In the genomic region with DNA sequence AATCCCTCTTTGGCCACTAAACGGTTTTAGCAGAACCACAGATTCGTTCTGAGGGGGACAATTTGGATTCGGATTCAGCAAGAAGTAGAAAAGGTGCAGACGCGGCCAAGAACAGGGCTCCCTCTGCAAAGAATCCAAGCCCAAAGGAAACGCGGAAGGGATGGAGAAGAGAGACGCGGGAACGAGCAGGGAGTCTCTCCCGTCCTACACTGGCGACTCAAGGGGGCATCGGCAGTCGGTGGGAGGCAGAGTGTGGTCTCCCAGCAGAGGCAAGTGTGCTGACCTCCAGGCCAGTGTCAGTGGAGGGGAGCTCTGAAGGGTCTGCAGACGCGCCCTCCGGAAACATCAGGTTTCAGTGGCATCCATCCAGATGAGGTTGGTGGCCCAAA, we compare ENCODE assay signal across 11 cellular contexts. TPM values are rescaled to one million over a fixed set of nuclear protein-coding genes. Genes with fewer than 3 reads are reported as not detected.
DNase-seq lines count a peak whose midpoint lies in the region; ATAC-seq and TF ChIP-seq lines count a peak whose summit lies in the region.
"Had no signal": no experiment of that assay in that cellular context is flagged by ENCODE, and none has a peak within 500 bp of the region (broad histone marks: within the 10 kb centered on the region; RNA-seq: fewer than 3 reads in every experiment).

No MANE protein-coding gene starts in this region.

- H3K27ac ChIP-seq in left lung: peak overlapping the region in 1 of 2 donors; percentile 28
- H3K27ac ChIP-seq in testis: no peak overlapping the region
- H3K27ac ChIP-seq in ovary: no peak overlapping the region
- H3K27ac ChIP-seq: prostate gland, thyroid gland had no signal

- no peak for ATAC-seq in activated naive CD8-positive, alpha-beta T cell treated with anti-CD3 and anti-CD28 coated beads, Interleukin-2, amount 10 ng/mL, durations not matched to agents 7 days and 5 days (ENCODE audit: low read depth)
- peak; percentile 17 for ATAC-seq in left lung

- TF ChIP-seq EP300 in ovary (IDR thresholded peaks at IDR 0.05): no peak

- H3K4me1 ChIP-seq in left lung: peaks cover 0 to 20% of the 10 kb centered on the region in 2 donors
- peaks cover 12% of the 10 kb centered on the region for H3K4me1 ChIP-seq in testis
- peaks cover 4% of the 10 kb centered on the region for H3K4me1 ChIP-seq in ovary (ENCODE audit: insufficient read depth)

- POLR2A ChIA-PET in activated naive CD8-positive, alpha-beta T cell treated with anti-CD3 and anti-CD28 coated beads, Interleukin-2, amount 10 ng/mL, durations not matched to agents 7 days and 5 days (lab: Charles Lee): no interaction called here

- no peaks in the 10 kb centered on the region for H3K36me3 ChIP-seq in left lung
- H3K36me3 ChIP-seq in testis (ENCODE audit: low read depth, missing control alignments): no peaks in the 10 kb centered on the region
- H3K36me3 ChIP-seq in ovary: no peaks in the 10 kb centered on the region
- H3K36me3 ChIP-seq: prostate gland, thyroid gland had no signal

- peaks cover 1% of the 10 kb centered on the region for H3K36me3 Mint-ChIP-seq in activated naive CD4-positive, alpha-beta T cell treated with anti-CD3 and anti-CD28 coated beads for 36 hours (ENCODE audit: low read depth)
- no peaks in the 10 kb centered on the region for H3K36me3 Mint-ChIP-seq in activated naive CD8-positive, alpha-beta T cell treated with anti-CD3 and anti-CD28 coated beads, Interleukin-2, amount 10 ng/mL, durations not matched to agents 7 days and 5 days

- intact Hi-C loops in activated naive CD4-positive, alpha-beta T cell treated with anti-CD3 and anti-CD28 coated beads for 36 hours (cut with micrococcal nuclease): no loop called here
- intact Hi-C loops in left lung (cut with DNase I): no loop called here
- intact Hi-C loops in testis (cut with DNase I; ENCODE audit: low total_unique reads): no loop called here
- intact Hi-C loops in ovary (cut with DNase I): no loop called here

- H3K27me3 Mint-ChIP-seq in activated naive CD4-positive, alpha-beta T cell treated with anti-CD3 and anti-CD28 coated beads for 36 hours (ENCODE audit: low read depth): peaks cover 68% of the 10 kb centered on the region
- peaks cover 79% of the 10 kb centered on the region for H3K27me3 Mint-ChIP-seq in activated naive CD8-positive, alpha-beta T cell treated with anti-CD3 and anti-CD28 coated beads, Interleukin-2, amount 10 ng/mL, durations not matched to agents 7 days and 5 days

- H3K9me3 ChIP-seq in left lung (no peaks in the 10 kb centered on the region), testis (no peaks in the 10 kb centered on the region), ovary (no peaks in the 10 kb centered on the region)
- H3K9me3 ChIP-seq: prostate gland, thyroid gland had no signal

- peak overlapping the region; percentile 51 for H3K4me3 Mint-ChIP-seq in activated naive CD4-positive, alpha-beta T cell treated with anti-CD3 and anti-CD28 coated beads for 36 hours
- peak overlapping the region; percentile 49 for H3K4me3 Mint-ChIP-seq in activated naive CD8-positive, alpha-beta T cell treated with anti-CD3 and anti-CD28 coated beads, Interleukin-2, amount 10 ng/mL, durations not matched to agents 7 days and 5 days

- H3K27ac Mint-ChIP-seq in activated naive CD4-positive, alpha-beta T cell treated with anti-CD3 and anti-CD28 coated beads for 36 hours: no peak overlapping the region
- no peak overlapping the region for H3K27ac Mint-ChIP-seq in activated naive CD8-positive, alpha-beta T cell treated with anti-CD3 and anti-CD28 coated beads, Interleukin-2, amount 10 ng/mL, durations not matched to agents 7 days and 5 days

- H3K9me3 Mint-ChIP-seq in activated naive CD4-positive, alpha-beta T cell treated with anti-CD3 and anti-CD28 coated beads for 36 hours: no peaks in the 10 kb centered on the region
- no peaks in the 10 kb centered on the region for H3K9me3 Mint-ChIP-seq in activated naive CD8-positive, alpha-beta T cell treated with anti-CD3 and anti-CD28 coated beads, Interleukin-2, amount 10 ng/mL, durations not matched to agents 7 days and 5 days

- WGBS in testis, 2 donors: 5 to 15% methylated on average over 14 to 17 of the region's 17 CpGs
- WGBS in ovary, 3 donors: 5 to 6% (median 6%) methylated on average over 17 of the region's 17 CpGs

- H3K27me3 ChIP-seq in left lung (peaks cover 32 to 85% of the 10 kb centered on the region in 2 donors), testis (no peaks in the 10 kb centered on the region), ovary (no peaks in the 10 kb centered on the region)

- H3K4me3 ChIP-seq in left lung (peak overlapping the region; percentile 38 to 52), testis (peak overlapping the region; percentile 49 to 66), ovary (no peak overlapping the region)

- no peak for TF ChIP-seq POLR2A in testis (IDR thresholded peaks at IDR 0.05)
- TF ChIP-seq POLR2A in ovary (IDR thresholded peaks at IDR 0.05): no peak

- DNase-seq in activated naive CD4-positive, alpha-beta T cell treated with anti-CD3 and anti-CD28 coated beads for 36 hours: no peak
- no peak for DNase-seq in activated naive CD4-positive, alpha-beta T cell treated with anti-CD3 and anti-CD28 coated beads, Interleukin-2, amount 50 U/mL, for 16 hours
- DNase-seq in activated naive CD8-positive, alpha-beta T cell treated with anti-CD3 and anti-CD28 coated beads, Interleukin-2, amount 10 ng/mL, durations not matched to agents 7 days and 5 days: no peak
- DNase-seq in left lung (no peak), testis (no peak), pons (ENCODE audit: low spot score) (no peak), NCI-H1105 treated with DMSO at 0.1 percent for 48 hours (lab: John Stamatoyannopoulos, UW) (no peak), ovary (no peak)
- DNase-seq: cortex of kidney had no signal

- no peak for TF ChIP-seq CTCF in left lung (IDR thresholded peaks at IDR 0.05)
- TF ChIP-seq CTCF in testis (IDR thresholded peaks at IDR 0.05): no peak
- no peak for TF ChIP-seq CTCF in ovary (IDR thresholded peaks at IDR 0.05)

- CTCF ChIA-PET in activated naive CD4-positive, alpha-beta T cell treated with anti-CD3 and anti-CD28 coated beads for 36 hours (lab: Charles Lee): interaction anchor here (0.8 kb wide), 1 partner anchor 14 kb away, joined by 3 read pairs; no protein-coding TSS in a partner anchor

- peaks cover 17% of the 10 kb centered on the region for H3K4me1 Mint-ChIP-seq in activated naive CD4-positive, alpha-beta T cell treated with anti-CD3 and anti-CD28 coated beads for 36 hours (ENCODE audit: low read depth)
- H3K4me1 Mint-ChIP-seq in activated naive CD8-positive, alpha-beta T cell treated with anti-CD3 and anti-CD28 coated beads, Interleukin-2, amount 10 ng/mL, durations not matched to agents 7 days and 5 days: peaks cover 26% of the 10 kb centered on the region

RNA-seq across cellular contexts. Expression of a gene that starts 1.1 kb away (rescaled TPM):
- not detected for total RNA-seq in activated naive CD4-positive, alpha-beta T cell treated with anti-CD3 and anti-CD28 coated beads for 36 hours
- under 1 TPM; 0.14 to 0.19 TPM for total RNA-seq in activated naive CD8-positive, alpha-beta T cell treated with anti-CD3 and anti-CD28 coated beads, Interleukin-2, amount 10 ng/mL, durations not matched to agents 7 days and 5 days
- total RNA-seq in left lung (10 to 100 TPM; 23.2 to 48.4 TPM), testis (10 to 100 TPM; 37.3 to 44.3 TPM), ovary (1 to 10 TPM in 4 of 7 donors, under 1 TPM in 3; 0.24 to 2.3 (median 1.5) TPM)
- polyA plus RNA-seq in testis (ENCODE audit: insufficient read depth, low read depth, low replicate concordance) (24.0 TPM), ovary (1 to 10 TPM; 1.0 to 3.6 TPM)

Comparison
In these comparisons a context has a peak if more than half of its experiments do, and no peak if none do; other contexts are left out.
1. RNA of a gene that starts 1.1 kb away (total RNA-seq): 23.2 to 48.4 TPM in left lung and 37.3 to 44.3 TPM in testis; 0.24 to 2.3 TPM in ovary, 0.14 to 0.19 TPM in activated naive CD8-positive, alpha-beta T cell treated with anti-CD3 and anti-CD28 coated beads, Interleukin-2, amount 10 ng/mL, durations not matched to agents 7 days and 5 days and not detected in activated naive CD4-positive, alpha-beta T cell treated with anti-CD3 and anti-CD28 coated beads for 36 hours; every median in the first group is over 4 times any median in the second.